In the genomic region with DNA sequence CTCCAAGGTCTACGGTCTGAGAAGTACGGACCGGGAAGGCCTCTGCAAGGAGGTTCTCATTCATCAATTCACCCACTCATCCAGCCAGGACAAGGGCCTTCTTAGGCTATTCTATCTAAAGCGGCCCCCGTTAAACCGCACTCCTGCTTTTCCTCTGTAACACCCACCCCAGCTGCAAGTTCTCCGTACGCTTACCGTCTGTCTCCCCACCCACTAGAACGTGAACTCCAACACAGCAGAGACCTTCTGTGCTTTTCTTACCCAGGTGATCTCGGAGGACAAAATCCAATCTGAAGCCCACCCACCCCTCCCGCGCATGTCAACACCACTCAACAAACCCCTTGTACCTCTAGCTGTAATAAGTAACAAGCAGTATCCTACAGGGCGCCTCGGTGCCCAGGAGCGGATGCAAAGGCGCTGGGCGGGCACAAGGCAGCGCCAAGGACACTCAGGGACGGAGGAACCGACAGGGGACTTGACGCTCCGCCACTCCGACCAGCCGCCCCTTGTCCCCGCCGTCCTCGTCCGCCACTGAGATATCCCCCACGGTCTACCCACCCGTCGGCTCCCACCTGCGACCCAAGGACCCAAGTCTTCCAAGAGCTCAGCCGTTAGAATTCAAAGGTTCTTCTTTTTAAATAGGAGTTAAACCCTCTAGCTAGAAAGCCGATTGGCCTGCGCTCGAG, we compare ENCODE assay signal across 8 cellular contexts. TPM values are rescaled to one million over a fixed set of nuclear protein-coding genes. Genes with fewer than 3 reads are reported as not detected.
DNase-seq lines count a peak whose midpoint lies in the region; ATAC-seq and TF ChIP-seq lines count a peak whose summit lies in the region.

A gene (minus strand): TSS at position 620 of the 686 bp plus-strand sequence. CDS start 4,018 bp downstream, outside the sequence.

- peaks cover under 1 to 15% of the 10 kb centered on the region in 2 donors for H3K36me3 ChIP-seq in psoas muscle (ENCODE audit: insufficient read depth in 1 of 2, low read depth in 1 of 2)

- no peaks in the 10 kb centered on the region for H3K9me3 ChIP-seq in psoas muscle

- ATAC-seq in HG02981 (IDR thresholded peaks at IDR 0.05; ENCODE audit: unreplicated experiment), result peak; percentile 23
- peak; percentile 51 to 63 (median 54) for ATAC-seq in psoas muscle

- H3K27me3 ChIP-seq in psoas muscle (ENCODE audit: insufficient read depth in 3 of 3, low read length in 2 of 3), result no peaks in the 10 kb centered on the region

- WGBS in psoas muscle, 3 donors, result 0 to 1% (median 1%) methylated on average over 25 to 37 of the region's 37 CpGs

- peaks cover 26% of the 10 kb centered on the region for H3K4me1 ChIP-seq in psoas muscle

- H3K4me3 ChIP-seq in fibroblast of villous mesenchyme (ENCODE audit: low read depth, low read length) (peak within 1 kb of the TSS; percentile 96), psoas muscle (peak within 1 kb of the TSS; percentile 90)

- TF ChIP-seq CTCF in fibroblast of villous mesenchyme (IDR thresholded peaks at IDR 0.05; ENCODE audit: insufficient read depth, low read depth, low read length), result no peak
- no peak for TF ChIP-seq CTCF in psoas muscle (IDR thresholded peaks at IDR 0.05)

- H3K27ac ChIP-seq in psoas muscle, result peak within 1 kb of the TSS; percentile 90

- intact Hi-C loops in psoas muscle (cut with DNase I), result loop anchor here (2.0 to 5.0 kb wide), 2 partner anchors 34 to 77 kb away; a partner anchor contains a TSS

- peak; percentile 9 for DNase-seq in stimulated activated CD4-positive, alpha-beta T cell treated with anti-CD3 and anti-CD28 coated beads, Interleukin-15, amount 100 ng/mL, for 24 hours
- no peak for DNase-seq in stimulated activated CD4-positive, alpha-beta T cell treated with anti-CD3 and anti-CD28 coated beads, Interleukin-1b, Interleukin-23, amount 100 ng/mL, for 48 hours
- DNase-seq in SW480 (ENCODE audit: low spot score) (peak; percentile 37), fibroblast of villous mesenchyme (ENCODE audit: low read depth) (peak; percentile 38), psoas muscle (no peak), NCI-H187 treated with DMSO at 0.1 percent for 48 hours (lab: John Stamatoyannopoulos, UW) (no peak), Ammon's horn (ENCODE audit: low spot score) (no peak)

RNA-seq across cellular contexts. Expression of the gene that starts here (rescaled TPM):
- 22.9 and 57.0 TPM in 2 replicates for total RNA-seq in fibroblast of villous mesenchyme
- 10 to 100 TPM in 1 of 4 donors, 1 to 10 TPM in 3; 2.9 to 13.4 (median 3.3) TPM for total RNA-seq in psoas muscle
- polyA plus RNA-seq in psoas muscle, result 10 to 100 TPM in 2 of 3 donors, 1 to 10 TPM in 1; 7.5 to 20.3 (median 14.3) TPM

Comparison
In these comparisons a context has a peak if more than half of its experiments do, and no peak if none do; other contexts are left out.
1. DNase-seq: peak in stimulated activated CD4-positive, alpha-beta T cell treated with anti-CD3 and anti-CD28 coated beads, Interleukin-15, amount 100 ng/mL, for 24 hours (single experiment), SW480 (single experiment) and fibroblast of villous mesenchyme (single experiment); none in stimulated activated CD4-positive, alpha-beta T cell treated with anti-CD3 and anti-CD28 coated beads, Interleukin-1b, Interleukin-23, amount 100 ng/mL, for 48 hours (single experiment), psoas muscle (0 of 2), NCI-H187 treated with DMSO at 0.1 percent for 48 hours (single experiment) and Ammon's horn (single experiment).